In genomic region chr17:8210761-8211458, GRCh38 we compare ENCODE assay signal across 8 cellular contexts. TPM values are rescaled to one million over a fixed set of nuclear protein-coding genes. Genes with fewer than 3 reads are reported as not detected.
DNase-seq lines count a peak whose midpoint lies in the region; ATAC-seq, FAIRE-seq and TF ChIP-seq lines count a peak whose summit lies in the region.

No MANE protein-coding gene starts in this region.

- no peaks in the 10 kb centered on the region for H3K9me3 Mint-ChIP-seq in activated naive CD4-positive, alpha-beta T cell treated with anti-CD3 and anti-CD28 coated beads, Interleukin-2, amount 50 U/mL, for 72 hours

- H3K9me3 ChIP-seq in BE2C, result no peaks in the 10 kb centered on the region
- no peaks in the 10 kb centered on the region for H3K9me3 ChIP-seq in thoracic aorta

- no peak for FAIRE-seq in RCC 7860 (lab: Jason Lieb, UNC)

- H3K27me3 ChIP-seq in BE2C (no peaks in the 10 kb centered on the region), thoracic aorta (replicated peaks; ENCODE audit: insufficient read depth) (no peaks in the 10 kb centered on the region)

- H3K36me3 ChIP-seq in BE2C (peaks cover 19% of the 10 kb centered on the region), thoracic aorta (no peaks in the 10 kb centered on the region)

- DNase-seq in BE2C (no peak), HFF-Myc (ENCODE audit: extremely low read depth, low read depth) (no peak), islet precursor cell (peak; percentile 43), thoracic aorta (ENCODE audit: low spot score) (no peak), AG20443 (ENCODE audit: low spot score) (no peak), RCC 7860 (ENCODE audit: low spot score) (no peak), HT-29 (ENCODE audit: low spot score) (no peak)
- DNase-seq in activated naive CD4-positive, alpha-beta T cell treated with anti-CD3 and anti-CD28 coated beads, Interleukin-2, amount 50 U/mL, for 72 hours (ENCODE audit: low spot score in 2 of 2), result no peak

- ATAC-seq in activated naive CD4-positive, alpha-beta T cell treated with anti-CD3 and anti-CD28 coated beads, Interleukin-2, amount 50 U/mL, for 72 hours, result no peak
- ATAC-seq in thoracic aorta (ENCODE audit: insufficient number of reproducible peaks, low FRiP score, low read depth), result no peak

- H3K4me1 ChIP-seq in BE2C (no peaks in the 10 kb centered on the region), thoracic aorta (ENCODE audit: control insufficient read depth in 1 of 2, low read depth in 2 of 2) (peaks cover 4 to 6% of the 10 kb centered on the region in 2 donors)

- H3K4me3 ChIP-seq in BE2C (ENCODE audit: low read depth, low read length) (peak overlapping the region; percentile 82), HFF-Myc (replicated peaks; ENCODE audit: low read depth, low read length) (peak overlapping the region; percentile 90), thoracic aorta (peak overlapping the region; percentile 80)

- H3K36me3 Mint-ChIP-seq in activated naive CD4-positive, alpha-beta T cell treated with anti-CD3 and anti-CD28 coated beads, Interleukin-2, amount 50 U/mL, for 72 hours, result peaks cover 34 to 36% of the 10 kb centered on the region in 2 donors

- peak overlapping the region; percentile 60 to 81 for H3K27ac ChIP-seq in thoracic aorta

- H3K27ac Mint-ChIP-seq in activated naive CD4-positive, alpha-beta T cell treated with anti-CD3 and anti-CD28 coated beads, Interleukin-2, amount 50 U/mL, for 72 hours, result peak overlapping the region; percentile 97 to 98

- TF ChIP-seq CTCF in BE2C (IDR thresholded peaks at IDR 0.05; ENCODE audit: low read depth, low read length), result no peak
- TF ChIP-seq CTCF in HFF-Myc (IDR thresholded peaks at IDR 0.05; ENCODE audit: low read depth, low read length, missing control alignments), result no peak
- no peak for TF ChIP-seq CTCF in thoracic aorta (IDR thresholded peaks at IDR 0.05)

RNA-seq across cellular contexts. Expression of gene AURKB, which starts 0.5 kb away (rescaled TPM):
- 10.7 TPM for polyA plus RNA-seq in BE2C (2012; ENCODE audit: insufficient read depth, insufficient read length, low read depth)
- total RNA-seq in activated naive CD4-positive, alpha-beta T cell treated with anti-CD3 and anti-CD28 coated beads, Interleukin-2, amount 50 U/mL, for 72 hours, result 100 to 1,000 TPM; 169 to 319 TPM
- 1 to 10 TPM in 1 of 2 donors, not detected in 1; 1.6 TPM for total RNA-seq in thoracic aorta
- total RNA-seq in HT-29 (2014; rRNA removed; shearing (Covaris generic)), result 75.0 and 84.9 TPM in 2 replicates

RNA-seq across cellular contexts. Expression of gene BORCS6, which starts 20.9 kb away (rescaled TPM):
- polyA plus RNA-seq in BE2C (2012; ENCODE audit: insufficient read depth, insufficient read length, low read depth), result 23.4 TPM
- 1 to 10 TPM; 5.4 to 7.2 TPM for total RNA-seq in activated naive CD4-positive, alpha-beta T cell treated with anti-CD3 and anti-CD28 coated beads, Interleukin-2, amount 50 U/mL, for 72 hours
- 10 to 100 TPM; 11.9 to 13.8 TPM for total RNA-seq in thoracic aorta
- total RNA-seq in HT-29 (2014; rRNA removed; shearing (Covaris generic)), result 12.4 and 12.8 TPM in 2 replicates

RNA-seq across cellular contexts. Expression of gene TMEM107, which starts 34.7 kb away (rescaled TPM):
- 1.5 TPM for polyA plus RNA-seq in BE2C (2012; ENCODE audit: insufficient read depth, insufficient read length, low read depth)
- total RNA-seq in activated naive CD4-positive, alpha-beta T cell treated with anti-CD3 and anti-CD28 coated beads, Interleukin-2, amount 50 U/mL, for 72 hours, result 10 to 100 TPM; 32.7 to 48.9 TPM
- 10 to 100 TPM in 1 of 2 donors, 1 to 10 TPM in 1; 8.4 to 32.1 TPM for total RNA-seq in thoracic aorta
- total RNA-seq in HT-29 (2014; rRNA removed; shearing (Covaris generic)), result 12.6 and 14.5 TPM in 2 replicates

RNA-seq across cellular contexts. Expression of gene CTC1, which starts 36.9 kb away (rescaled TPM):
- polyA plus RNA-seq in BE2C (2012; ENCODE audit: insufficient read depth, insufficient read length, low read depth), result 15.1 TPM
- 100 to 1,000 TPM in 1 of 2 donors, 10 to 100 TPM in 1; 57.6 to 107 TPM for total RNA-seq in activated naive CD4-positive, alpha-beta T cell treated with anti-CD3 and anti-CD28 coated beads, Interleukin-2, amount 50 U/mL, for 72 hours
- total RNA-seq in thoracic aorta, result 10 to 100 TPM; 25.3 to 38.6 TPM
- 5.9 and 17.7 TPM in 2 replicates for total RNA-seq in HT-29 (2014; rRNA removed; shearing (Covaris generic))

RNA-seq across cellular contexts. Expression of gene PFAS, which starts 38.2 kb away (rescaled TPM):
- polyA plus RNA-seq in BE2C (2012; ENCODE audit: insufficient read depth, insufficient read length, low read depth), result 56.0 TPM
- total RNA-seq in activated naive CD4-positive, alpha-beta T cell treated with anti-CD3 and anti-CD28 coated beads, Interleukin-2, amount 50 U/mL, for 72 hours, result 100 to 1,000 TPM in 1 of 2 donors, 10 to 100 TPM in 1; 47.0 to 147 TPM
- 10 to 100 TPM; 13.2 to 15.2 TPM for total RNA-seq in thoracic aorta
- total RNA-seq in HT-29 (2014; rRNA removed; shearing (Covaris generic)), result 45.4 and 51.3 TPM in 2 replicates

Comparison
In these comparisons a context has a peak if more than half of its experiments do, and no peak if none do; other contexts are left out.
1. RNA of gene AURKB, which starts 0.5 kb away (total RNA-seq): 169 to 319 TPM in activated naive CD4-positive, alpha-beta T cell treated with anti-CD3 and anti-CD28 coated beads, Interleukin-2, amount 50 U/mL, for 72 hours and 75.0 to 84.9 TPM in HT-29; 1.6 TPM in thoracic aorta; every median in the first group is over 10 times any median in the second.
2. Peak in every context shown above with its lines, with median percentiles within 50 percentile points of each other: H3K4me3 ChIP-seq.